Comparison of ENCODE assay signal across 12 cellular contexts in genomic region chr3:147890114-147890513, GRCh38.
DNase-seq lines count a peak whose midpoint lies in the region; ATAC-seq and TF ChIP-seq lines count a peak whose summit lies in the region.
"Had no signal": no experiment of that assay in that cellular context is flagged by ENCODE, and none has a peak within 500 bp of the region (broad histone marks: within the 10 kb centered on the region; RNA-seq: fewer than 3 reads in every experiment).

No MANE protein-coding gene starts in this region.

- H3K27me3 ChIP-seq in brain microvascular endothelial cell (replicated peaks), result no peaks in the 10 kb centered on the region
- no peaks in the 10 kb centered on the region for H3K27me3 ChIP-seq in right atrium auricular region
- H3K27me3 ChIP-seq: ovary had no signal

- peak; percentile 93 for ATAC-seq in GM19438 (IDR thresholded peaks at IDR 0.05; ENCODE audit: low read depth, unreplicated experiment)
- ATAC-seq in HG02642 (IDR thresholded peaks at IDR 0.05; ENCODE audit: poor library complexity, unreplicated experiment), result peak; percentile 92
- ATAC-seq in HG03342 (IDR thresholded peaks at IDR 0.05; ENCODE audit: unreplicated experiment), result peak; percentile 90
- no peak for ATAC-seq in SK-N-SH treated with all-trans-retinoic acid at 6 μM for 48 hours
- ATAC-seq: activated T-cell treated with anti-CD3 and anti-CD28 coated beads, Interleukin-2, amount 50 U/mL, for 72 hours had no signal

- H3K36me3 ChIP-seq in brain microvascular endothelial cell (replicated peaks), result no peaks in the 10 kb centered on the region
- no peaks in the 10 kb centered on the region for H3K36me3 ChIP-seq in right atrium auricular region
- H3K36me3 ChIP-seq: ovary had no signal

- no peak overlapping the region for H3K27ac ChIP-seq in brain microvascular endothelial cell
- no peak overlapping the region for H3K27ac ChIP-seq in right atrium auricular region
- H3K27ac ChIP-seq: ovary had no signal

- peak; percentile 8 for DNase-seq in GM13977 (ENCODE audit: low spot score)
- no peak for DNase-seq in AG08396 (ENCODE audit: low spot score)
- DNase-seq in brain microvascular endothelial cell, result no peak
- no peak for DNase-seq in right atrium auricular region (ENCODE audit: low spot score)
- DNase-seq: activated T-cell treated with anti-CD3 and anti-CD28 coated beads, Interleukin-2, amount 50 U/mL, for 72 hours; COR-L47; OCI-M1; ovary had no signal

- no peak for TF ChIP-seq CTCF in GM13977 (IDR thresholded peaks at IDR 0.05; ENCODE audit: extremely low read depth, insufficient read depth, missing control alignments)
- TF ChIP-seq CTCF in brain microvascular endothelial cell (IDR thresholded peaks at IDR 0.05; ENCODE audit: low read depth, low read length, missing control alignments), result no peak
- no peak for TF ChIP-seq CTCF in right atrium auricular region (IDR thresholded peaks at IDR 0.05)

- in situ Hi-C loops in GM13977 (cut with MboI; ENCODE audit: low pct_unique_long_range_greater_than_20kb, low sequenced_read_pairs, unreplicated experiment) (no loop called here), brain microvascular endothelial cell (cut with HindIII; ENCODE audit: low pct_ligation_motif_present, low sequenced_read_pairs) (no loop called here)

- H3K4me3 ChIP-seq in brain microvascular endothelial cell (ENCODE audit: low read depth, low read length), result no peak overlapping the region
- no peak overlapping the region for H3K4me3 ChIP-seq in right atrium auricular region
- H3K4me3 ChIP-seq: ovary had no signal

- H3K4me1 ChIP-seq in right atrium auricular region, result no peaks in the 10 kb centered on the region

- no peaks in the 10 kb centered on the region for H3K9me3 ChIP-seq in right atrium auricular region
- H3K9me3 ChIP-seq: ovary had no signal

TF ChIP-seq in SK-N-SH treated with all-trans-retinoic acid at 6 μM for 48 hours, 23 proteins besides CTCF, POLR2A, EP300 and RAD21:
- TF ChIP-seq RARB (CRISPR knock-in tag; IDR thresholded peaks at IDR 0.05), result no peak
- no peak for TF ChIP-seq ZFP30 (CRISPR knock-in tag; IDR thresholded peaks at IDR 0.05)
- no peak for TF ChIP-seq BACH2 (CRISPR knock-in tag; IDR thresholded peaks at IDR 0.05; ENCODE audit: borderline replicate concordance)
- TF ChIP-seq POU6F1 (CRISPR knock-in tag; IDR thresholded peaks at IDR 0.05; ENCODE audit: borderline replicate concordance, low read depth), result no peak
- TF ChIP-seq TOX (CRISPR knock-in tag; IDR thresholded peaks at IDR 0.05; ENCODE audit: borderline replicate concordance), result no peak
- no peak for TF ChIP-seq SNAI2 (CRISPR knock-in tag; IDR thresholded peaks at IDR 0.05)
- no peak for TF ChIP-seq CREB5 (CRISPR knock-in tag; IDR thresholded peaks at IDR 0.05; ENCODE audit: low read depth)
- TF ChIP-seq PPARA (CRISPR knock-in tag; IDR thresholded peaks at IDR 0.05; ENCODE audit: borderline replicate concordance), result no peak
- no peak for TF ChIP-seq ZNF8 (CRISPR knock-in tag; IDR thresholded peaks at IDR 0.05)
- no peak for TF ChIP-seq ZC3H10 (CRISPR knock-in tag; IDR thresholded peaks at IDR 0.05)
- no peak for TF ChIP-seq ARNTL (CRISPR knock-in tag; IDR thresholded peaks at IDR 0.05; ENCODE audit: borderline replicate concordance, low read depth)
- TF ChIP-seq ZNF565 (CRISPR knock-in tag; conservative IDR thresholded peaks at IDR 0.05; ENCODE audit: low read depth), result no peak
- no peak for TF ChIP-seq GLIS3 (CRISPR knock-in tag; IDR thresholded peaks at IDR 0.05)
- no peak for TF ChIP-seq TCF4 (CRISPR knock-in tag; IDR thresholded peaks at IDR 0.05; ENCODE audit: borderline replicate concordance)
- no peak for TF ChIP-seq OSR1 (CRISPR knock-in tag; IDR thresholded peaks at IDR 0.05)
- TF ChIP-seq ESRRG (CRISPR knock-in tag; IDR thresholded peaks at IDR 0.05), result no peak
